In the genomic region with DNA sequence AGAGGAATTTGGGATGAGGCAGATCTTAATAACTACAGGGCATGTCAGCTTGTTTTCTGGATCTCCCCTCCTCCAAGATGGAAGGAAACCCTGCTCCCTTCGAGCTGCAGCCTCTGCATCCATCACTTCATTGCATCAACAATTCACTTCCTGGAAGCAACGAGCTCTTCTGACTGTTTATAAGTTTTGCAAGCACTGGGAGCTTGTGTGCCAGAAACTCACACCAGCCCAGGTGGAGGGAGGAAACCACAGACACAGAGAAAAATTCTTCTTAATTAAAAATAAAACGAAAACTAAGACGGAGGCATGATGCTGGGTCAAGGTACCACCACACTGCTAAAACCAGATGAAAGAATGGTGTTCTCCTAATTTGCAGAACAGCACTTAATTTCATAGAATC, we compare ENCODE assay signal across 8 cellular contexts. TPM values are rescaled to one million over a fixed set of nuclear protein-coding genes. Genes with fewer than 3 reads are reported as not detected.
DNase-seq lines count a peak whose midpoint lies in the region; ATAC-seq and TF ChIP-seq lines count a peak whose summit lies in the region.

No MANE protein-coding gene starts in this region.

- peaks cover 25% of the 10 kb centered on the region for H3K36me3 Mint-ChIP-seq in activated CD4-positive, alpha-beta T cell treated with anti-CD3 and anti-CD28 coated beads, Interleukin-2, amount 10 ng/mL, durations not matched to agents 24 days and 14 days (ENCODE audit: low read depth)

- H3K4me1 Mint-ChIP-seq in activated CD4-positive, alpha-beta T cell treated with anti-CD3 and anti-CD28 coated beads, Interleukin-2, amount 10 ng/mL, durations not matched to agents 24 days and 14 days: peaks cover 82% of the 10 kb centered on the region

- H3K9me3 ChIP-seq in MM.1S (replicated peaks; ENCODE audit: insufficient read depth, low read length) (no peaks in the 10 kb centered on the region), esophagus (ENCODE audit: control insufficient read depth in 2 of 2, insufficient read depth in 1 of 2, low read depth in 1 of 2, low read length in 1 of 2) (no peaks in the 10 kb centered on the region), stomach smooth muscle (ENCODE audit: control insufficient read depth in 2 of 2, low read length in 2 of 2) (no peaks in the 10 kb centered on the region)

- peaks cover 48% of the 10 kb centered on the region for H3F3A ChIP-seq in MM.1S (ENCODE audit: insufficient read depth, low read length)

- H3K36me3 ChIP-seq in MM.1S (replicated peaks; ENCODE audit: insufficient read depth, low read length) (no peaks in the 10 kb centered on the region), esophagus (ENCODE audit: control insufficient read depth in 2 of 2, insufficient read depth in 2 of 2, low read length in 1 of 2) (no peaks in the 10 kb centered on the region), stomach smooth muscle (ENCODE audit: control insufficient read depth in 2 of 2, insufficient read depth in 2 of 2, low read length in 2 of 2) (no peaks in the 10 kb centered on the region)

- no peak overlapping the region for H2AFZ ChIP-seq in MM.1S (ENCODE audit: low read length)

- peak overlapping the region; percentile 46 for H3K4me3 ChIP-seq in MM.1S (ENCODE audit: low read length)
- no peak overlapping the region for H3K4me3 ChIP-seq in esophagus (ENCODE audit: low read depth in 1 of 2, low read length in 2 of 2)
- H3K4me3 ChIP-seq in stomach smooth muscle (ENCODE audit: low read length in 2 of 2): peak overlapping the region in 1 of 2 donors; percentile 30

- peaks cover 3% of the 10 kb centered on the region for H3K9me3 Mint-ChIP-seq in activated CD4-positive, alpha-beta T cell treated with anti-CD3 and anti-CD28 coated beads, Interleukin-2, amount 10 ng/mL, durations not matched to agents 24 days and 14 days

- no peaks in the 10 kb centered on the region for H3K27me3 Mint-ChIP-seq in activated CD4-positive, alpha-beta T cell treated with anti-CD3 and anti-CD28 coated beads, Interleukin-2, amount 10 ng/mL, durations not matched to agents 24 days and 14 days

- peak overlapping the region; percentile 79 for H3K27ac ChIP-seq in MM.1S (ENCODE audit: low read length)
- H3K27ac ChIP-seq in esophagus (ENCODE audit: low read depth in 2 of 2, low read length in 1 of 2): peak overlapping the region; percentile 18 to 40
- H3K27ac ChIP-seq in stomach smooth muscle (ENCODE audit: low read length): peak overlapping the region; percentile 33

- peaks cover 95% of the 10 kb centered on the region for H3K79me2 ChIP-seq in MM.1S (ENCODE audit: low read length)

- H3K9ac ChIP-seq in MM.1S (ENCODE audit: low read length): peak overlapping the region; percentile 43
- H3K9ac ChIP-seq in stomach smooth muscle (ENCODE audit: low read length in 2 of 2): peak overlapping the region in 1 of 2 donors; percentile 4

- no peak for ATAC-seq in HG03159 (IDR thresholded peaks at IDR 0.05; ENCODE audit: unreplicated experiment)

- 26 to 35% methylated on average over 4 of the region's 4 CpGs for WGBS in esophagus, 2 donors

- no peaks in the 10 kb centered on the region for H3K27me3 ChIP-seq in MM.1S (replicated peaks; ENCODE audit: insufficient read depth, low read length)
- no peaks in the 10 kb centered on the region for H3K27me3 ChIP-seq in esophagus (ENCODE audit: control insufficient read depth in 1 of 2, insufficient read depth in 2 of 2, low read length in 2 of 2)
- H3K27me3 ChIP-seq in stomach smooth muscle (ENCODE audit: control insufficient read depth in 1 of 2, insufficient read depth in 2 of 2, low read length in 2 of 2): no peaks in the 10 kb centered on the region

- no peaks in the 10 kb centered on the region for H4K20me1 ChIP-seq in MM.1S (ENCODE audit: insufficient read depth, low read length)

- no peaks in the 10 kb centered on the region for H3K9me2 ChIP-seq in MM.1S (replicated peaks; ENCODE audit: insufficient read depth, low read length)

- H3K4me2 ChIP-seq in MM.1S (ENCODE audit: low read depth, low read length): peak overlapping the region; percentile 67

- H3K4me1 ChIP-seq in MM.1S (ENCODE audit: low read length) (peaks cover 72% of the 10 kb centered on the region), esophagus (ENCODE audit: control insufficient read depth in 2 of 2, insufficient read depth in 2 of 2, low read length in 1 of 2) (no peaks in the 10 kb centered on the region), stomach smooth muscle (ENCODE audit: control insufficient read depth, insufficient read depth, low read length) (peaks cover 48% of the 10 kb centered on the region)

- DNase-seq in activated CD4-positive, alpha-beta T cell treated with anti-CD3 and anti-CD28 coated beads, Interleukin-2, amount 10 ng/mL, durations not matched to agents 24 days and 14 days: peak; percentile 83
- no peak for DNase-seq in activated CD4-positive, alpha-beta T cell treated with anti-CD3 and anti-CD28 coated beads, Interleukin-2, amount 50 U/mL, for 1 hour
- DNase-seq in MM.1S (peak; percentile 86), iPS-NIHi11 (ENCODE audit: low spot score) (no peak), SW 1271 (lab: John Stamatoyannopoulos, UW) (no peak)

- H3K27ac Mint-ChIP-seq in activated CD4-positive, alpha-beta T cell treated with anti-CD3 and anti-CD28 coated beads, Interleukin-2, amount 10 ng/mL, durations not matched to agents 24 days and 14 days: peak overlapping the region; percentile 88

- intact Hi-C loops in activated CD4-positive, alpha-beta T cell treated with anti-CD3 and anti-CD28 coated beads, Interleukin-2, amount 10 ng/mL, durations not matched to agents 24 days and 14 days (cut with micrococcal nuclease): loop anchor here (1.0 kb wide), 2 partner anchors 9 to 18 kb away; no protein-coding TSS in a partner anchor

- no peak for TF ChIP-seq CTCF in MM.1S (IDR thresholded peaks at IDR 0.05; ENCODE audit: low read length)

- peak overlapping the region; percentile 77 for H3K4me3 Mint-ChIP-seq in activated CD4-positive, alpha-beta T cell treated with anti-CD3 and anti-CD28 coated beads, Interleukin-2, amount 10 ng/mL, durations not matched to agents 24 days and 14 days

RNA-seq across cellular contexts. Expression of a gene that starts 10.6 kb away (rescaled TPM):
- total RNA-seq in activated CD4-positive, alpha-beta T cell treated with anti-CD3 and anti-CD28 coated beads, Interleukin-2, amount 10 ng/mL, durations not matched to agents 24 days and 14 days: 50.3 and 52.8 TPM in 2 replicates
- 10 to 100 TPM in 1 of 2 donors, 1 to 10 TPM in 1; 6.2 to 11.0 TPM for polyA plus RNA-seq in esophagus

Comparison
In these comparisons a context has a peak if more than half of its experiments do, and no peak if none do; other contexts are left out.
1. DNase-seq: peak in activated CD4-positive, alpha-beta T cell treated with anti-CD3 and anti-CD28 coated beads, Interleukin-2, amount 10 ng/mL, durations not matched to agents 24 days and 14 days (single experiment) and MM.1S (single experiment); none in activated CD4-positive, alpha-beta T cell treated with anti-CD3 and anti-CD28 coated beads, Interleukin-2, amount 50 U/mL, for 1 hour (single experiment), iPS-NIHi11 (single experiment) and SW 1271 (0 of 2).
2. H3K27ac ChIP-seq: peak in every context shown above with its lines; median percentile 79 in MM.1S; 33 in stomach smooth muscle; 29 in esophagus.